10 cellular contexts compared by ENCODE assay signal in the genomic region with DNA sequence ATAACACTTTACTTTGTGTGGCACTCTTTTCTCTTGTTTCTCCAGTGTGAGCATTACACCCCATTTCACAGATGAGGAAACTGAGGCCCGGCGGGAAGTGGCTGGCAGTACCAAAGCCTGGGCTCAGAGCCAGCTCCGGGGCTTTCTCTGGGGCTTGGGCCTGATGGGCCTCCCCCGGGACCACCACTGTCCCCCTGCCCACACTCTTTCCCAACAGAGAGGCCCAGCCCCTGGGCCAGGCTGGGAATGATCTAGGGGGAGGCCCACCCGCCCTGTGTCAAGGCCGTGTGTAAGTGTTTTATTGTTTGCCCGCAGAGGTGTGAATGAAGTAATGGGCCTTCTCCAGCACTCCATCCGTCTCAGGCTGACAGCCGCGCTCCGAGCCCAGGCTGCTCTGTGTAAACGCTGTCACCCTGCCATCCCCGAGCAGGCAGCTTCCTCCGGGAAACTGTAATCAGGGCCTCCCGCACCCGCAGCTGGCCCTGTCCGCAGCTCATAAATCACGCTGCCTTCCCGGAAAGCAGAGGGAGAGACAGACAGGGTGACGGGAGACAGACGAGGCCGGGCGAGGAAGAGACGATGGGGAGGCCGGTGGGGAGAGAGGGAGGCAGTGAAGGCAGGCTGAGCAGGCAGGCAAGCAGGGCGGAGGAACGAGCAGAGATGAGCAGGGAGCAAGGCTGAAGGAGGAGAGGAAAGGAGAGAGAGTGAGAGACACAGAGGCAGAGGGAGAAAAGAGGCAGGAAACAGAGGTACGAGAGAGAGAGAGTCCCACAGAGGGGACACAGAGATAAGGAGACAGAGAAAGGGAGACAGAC.
A peak's percentile ranks its signal among the peaks of the same experiment; 100 is the strongest.
DNase-seq lines count a peak whose midpoint lies in the region; ATAC-seq and TF ChIP-seq lines count a peak whose summit lies in the region.
"Had no signal": no experiment of that assay in that cellular context is flagged by ENCODE, and none has a peak within 500 bp of the region (broad histone marks: within the 10 kb centered on the region; RNA-seq: fewer than 3 reads in every experiment).

No MANE protein-coding gene starts in this region.

- peaks cover 6 to 55% (median 24%) of the 10 kb centered on the region in 3 donors for H3K27me3 ChIP-seq in sigmoid colon

- no peak overlapping the region for H3K27ac ChIP-seq in sigmoid colon
- H3K27ac ChIP-seq: A549 had no signal

- no peaks in the 10 kb centered on the region for H3K36me3 ChIP-seq in sigmoid colon

- H3K4me1 Mint-ChIP-seq in type B pancreatic cell (ENCODE audit: unreplicated experiment): peaks cover 41% of the 10 kb centered on the region

- no peak for TF ChIP-seq CTCF in type B pancreatic cell (conservative IDR thresholded peaks at IDR 0.05)
- TF ChIP-seq CTCF in sigmoid colon (IDR thresholded peaks at IDR 0.05): no peak

- ATAC-seq in HG03520 (IDR thresholded peaks at IDR 0.05; ENCODE audit: unreplicated experiment): no peak
- ATAC-seq: A549 had no signal

- no peak for TF ChIP-seq EP300 in sigmoid colon (IDR thresholded peaks at IDR 0.05)

- peak overlapping the region in 1 of 4 donors; percentile 13 for H3K4me3 ChIP-seq in sigmoid colon
- H3K4me3 ChIP-seq: A549 had no signal

- peaks cover 0 to 14% (median 12%) of the 10 kb centered on the region in 4 donors for H3K4me1 ChIP-seq in sigmoid colon
- H3K4me1 ChIP-seq: A549 had no signal

- peak overlapping the region; percentile 66 for H3K27ac Mint-ChIP-seq in type B pancreatic cell

- DNase-seq in NCI-H345 (lab: John Stamatoyannopoulos, UW): peak; percentile 53
- DNase-seq in NCI-H345 treated with DMSO at 0.1 percent for 48 hours (lab: John Stamatoyannopoulos, UW; ENCODE audit: unreplicated experiment): no peak
- DNase-seq in hepatic stellate cell (ENCODE audit: low spot score): peak; percentile 36
- DNase-seq in type B pancreatic cell (ENCODE audit: extremely low spot score, unreplicated experiment): no peak
- DNase-seq in sigmoid colon: no peak
- DNase-seq in activated CD8-positive, alpha-beta memory T cell treated with anti-CD3 and anti-CD28 coated beads, Interleukin-2, amount 50 U/mL, for 48 hours: no peak
- DNase-seq: stimulated activated CD4-positive, alpha-beta T cell treated with anti-CD3 and anti-CD28 coated beads, Interleukin-4, amount 100 ng/mL, for 4 hours had no signal

- 5 to 9% methylated on average over 28 of the region's 28 CpGs for WGBS in sigmoid colon, 2 donors

- no peaks in the 10 kb centered on the region for H3K9me3 Mint-ChIP-seq in type B pancreatic cell

- H3K4me3 Mint-ChIP-seq in type B pancreatic cell: peak overlapping the region; percentile 72

- no peaks in the 10 kb centered on the region for H3K9me3 ChIP-seq in sigmoid colon
- H3K9me3 ChIP-seq: A549 had no signal

- TF ChIP-seq POLR2A in sigmoid colon (IDR thresholded peaks at IDR 0.05): no peak

- peaks cover 41% of the 10 kb centered on the region for H3K27me3 Mint-ChIP-seq in type B pancreatic cell

- intact Hi-C loops in sigmoid colon (cut with DNase I): no loop called here

- H3K36me3 Mint-ChIP-seq in type B pancreatic cell: no peaks in the 10 kb centered on the region

TF ChIP-seq in PFSK-1, 5 proteins besides CTCF, POLR2A, EP300 and RAD21:
- TF ChIP-seq POLR2AphosphoS5 (IDR thresholded peaks at IDR 0.05; ENCODE audit: low read depth, low read length) (no peak), FOXP2 (optimal IDR thresholded peaks at IDR 0.05; ENCODE audit: borderline replicate concordance, extremely low read depth, extremely low read length, insufficient read depth) (peak; percentile 97), TAF1 (IDR thresholded peaks at IDR 0.05; ENCODE audit: borderline replicate concordance, insufficient read depth, low read length) (no peak), SIN3A (IDR thresholded peaks at IDR 0.05; ENCODE audit: borderline replicate concordance, insufficient read depth, low read length) (no peak)
- TF ChIP-seq, protein P1, sequence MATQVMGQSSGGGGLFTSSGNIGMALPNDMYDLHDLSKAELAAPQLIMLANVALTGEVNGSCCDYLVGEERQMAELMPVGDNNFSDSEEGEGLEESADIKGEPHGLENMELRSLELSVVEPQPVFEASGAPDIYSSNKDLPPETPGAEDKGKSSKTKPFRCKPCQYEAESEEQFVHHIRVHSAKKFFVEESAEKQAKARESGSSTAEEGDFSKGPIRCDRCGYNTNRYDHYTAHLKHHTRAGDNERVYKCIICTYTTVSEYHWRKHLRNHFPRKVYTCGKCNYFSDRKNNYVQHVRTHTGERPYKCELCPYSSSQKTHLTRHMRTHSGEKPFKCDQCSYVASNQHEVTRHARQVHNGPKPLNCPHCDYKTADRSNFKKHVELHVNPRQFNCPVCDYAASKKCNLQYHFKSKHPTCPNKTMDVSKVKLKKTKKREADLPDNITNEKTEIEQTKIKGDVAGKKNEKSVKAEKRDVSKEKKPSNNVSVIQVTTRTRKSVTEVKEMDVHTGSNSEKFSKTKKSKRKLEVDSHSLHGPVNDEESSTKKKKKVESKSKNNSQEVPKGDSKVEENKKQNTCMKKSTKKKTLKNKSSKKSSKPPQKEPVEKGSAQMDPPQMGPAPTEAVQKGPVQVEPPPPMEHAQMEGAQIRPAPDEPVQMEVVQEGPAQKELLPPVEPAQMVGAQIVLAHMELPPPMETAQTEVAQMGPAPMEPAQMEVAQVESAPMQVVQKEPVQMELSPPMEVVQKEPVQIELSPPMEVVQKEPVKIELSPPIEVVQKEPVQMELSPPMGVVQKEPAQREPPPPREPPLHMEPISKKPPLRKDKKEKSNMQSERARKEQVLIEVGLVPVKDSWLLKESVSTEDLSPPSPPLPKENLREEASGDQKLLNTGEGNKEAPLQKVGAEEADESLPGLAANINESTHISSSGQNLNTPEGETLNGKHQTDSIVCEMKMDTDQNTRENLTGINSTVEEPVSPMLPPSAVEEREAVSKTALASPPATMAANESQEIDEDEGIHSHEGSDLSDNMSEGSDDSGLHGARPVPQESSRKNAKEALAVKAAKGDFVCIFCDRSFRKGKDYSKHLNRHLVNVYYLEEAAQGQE (IDR thresholded peaks at IDR 0.05; ENCODE audit: insufficient read depth in 1 of 2, low read depth in 2 of 2, low read length in 2 of 2): no peak

Comparison
In these comparisons a context has a peak if more than half of its experiments do, and no peak if none do; other contexts are left out.
1. DNase-seq: peak in NCI-H345 (single experiment) and hepatic stellate cell (single experiment); none in NCI-H345 treated with DMSO at 0.1 percent for 48 hours (single experiment), type B pancreatic cell (single experiment), sigmoid colon (single experiment) and activated CD8-positive, alpha-beta memory T cell treated with anti-CD3 and anti-CD28 coated beads, Interleukin-2, amount 50 U/mL, for 48 hours (single experiment).